Comparison of ENCODE assay signal across 10 cellular contexts in the genomic region with DNA sequence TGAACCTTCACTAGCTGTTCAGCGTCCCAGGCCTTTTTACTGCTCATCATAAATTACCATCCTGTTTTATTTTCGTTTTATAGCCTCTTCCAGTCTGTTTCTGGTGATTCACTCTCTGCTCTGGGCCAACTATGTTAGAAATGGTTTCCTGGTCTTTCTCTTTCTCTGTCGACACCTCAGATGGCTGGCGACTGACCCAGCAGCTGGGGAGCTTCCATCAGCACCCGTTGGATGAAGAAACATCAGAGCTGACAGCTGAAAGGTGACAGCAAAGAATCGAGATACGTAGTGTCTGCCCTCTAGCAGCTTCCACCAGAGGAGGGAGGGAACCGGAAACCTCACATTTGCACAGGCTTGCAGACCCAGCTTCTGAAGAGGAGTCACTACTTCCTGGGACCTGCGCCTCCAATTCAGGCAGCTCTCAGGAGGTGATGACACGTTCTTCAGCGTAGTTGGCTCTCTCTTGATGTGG.
A peak's percentile ranks its signal among the peaks of the same experiment; 100 is the strongest.
DNase-seq lines count a peak whose midpoint lies in the region; ATAC-seq lines count a peak whose summit lies in the region.
"Had no signal": no experiment of that assay in that cellular context is flagged by ENCODE, and none has a peak within 500 bp of the region (broad histone marks: within the 10 kb centered on the region; RNA-seq: fewer than 3 reads in every experiment).

No MANE protein-coding gene starts in this region.

- CTCF ChIA-PET in activated CD8-positive, alpha-beta memory T cell treated with anti-CD3 and anti-CD28 coated beads, Interleukin-2, amount 10 ng/mL, durations not matched to agents 7 days and 5 days (lab: Charles Lee), result interaction anchor here (1.2 kb wide), 1 partner anchor 26 kb away, joined by 5 read pairs; no protein-coding TSS in a partner anchor
- CTCF ChIA-PET in activated CD8-positive, alpha-beta T cell treated with anti-CD3 and anti-CD28 coated beads, Interleukin-2, amount 10 ng/mL, durations not matched to agents 7 days and 5 days (lab: Charles Lee), result interaction anchor here (0.9 to 1.3 kb wide), 2 partner anchors 11 to 18 kb away, joined by 4 read pairs; no protein-coding TSS in a partner anchor

- peaks cover 15% of the 10 kb centered on the region for H3K4me1 Mint-ChIP-seq in activated CD8-positive, alpha-beta memory T cell treated with anti-CD3 and anti-CD28 coated beads, Interleukin-2, amount 10 ng/mL, durations not matched to agents 7 days and 5 days
- peaks cover 11% of the 10 kb centered on the region for H3K4me1 Mint-ChIP-seq in activated CD8-positive, alpha-beta T cell treated with anti-CD3 and anti-CD28 coated beads, Interleukin-2, amount 10 ng/mL, durations not matched to agents 7 days and 5 days (ENCODE audit: low read depth)
- H3K4me1 Mint-ChIP-seq: B cell had no signal

- H3K27me3 Mint-ChIP-seq in activated CD8-positive, alpha-beta memory T cell treated with anti-CD3 and anti-CD28 coated beads, Interleukin-2, amount 10 ng/mL, durations not matched to agents 7 days and 5 days, result peaks cover 39% of the 10 kb centered on the region
- peaks cover 52% of the 10 kb centered on the region for H3K27me3 Mint-ChIP-seq in activated CD8-positive, alpha-beta T cell treated with anti-CD3 and anti-CD28 coated beads, Interleukin-2, amount 10 ng/mL, durations not matched to agents 7 days and 5 days (ENCODE audit: low read depth)

- H3K4me3 Mint-ChIP-seq in activated CD8-positive, alpha-beta memory T cell treated with anti-CD3 and anti-CD28 coated beads, Interleukin-2, amount 10 ng/mL, durations not matched to agents 7 days and 5 days, result no peak overlapping the region
- no peak overlapping the region for H3K4me3 Mint-ChIP-seq in activated CD8-positive, alpha-beta T cell treated with anti-CD3 and anti-CD28 coated beads, Interleukin-2, amount 10 ng/mL, durations not matched to agents 7 days and 5 days
- H3K4me3 Mint-ChIP-seq: B cell had no signal

- intact Hi-C loops in cardiac septum (cut with DNase I), result no loop called here

- POLR2A ChIA-PET in activated CD8-positive, alpha-beta T cell treated with anti-CD3 and anti-CD28 coated beads, Interleukin-2, amount 10 ng/mL, durations not matched to agents 7 days and 5 days (lab: Charles Lee), result interaction anchor here (0.8 kb wide), 1 partner anchor 9 kb away, joined by 4 read pairs; no protein-coding TSS in a partner anchor

- peak; percentile 61 for DNase-seq in activated CD8-positive, alpha-beta memory T cell treated with anti-CD3 and anti-CD28 coated beads, Interleukin-2, amount 10 ng/mL, durations not matched to agents 7 days and 5 days
- DNase-seq in activated CD8-positive, alpha-beta memory T cell treated with anti-CD3 and anti-CD28 coated beads, Interleukin-2, amount 50 U/mL, for 4 hours, result no peak
- DNase-seq in activated CD8-positive, alpha-beta T cell treated with anti-CD3 and anti-CD28 coated beads, Interleukin-2, amount 10 ng/mL, durations not matched to agents 7 days and 5 days, result peak; percentile 41
- DNase-seq in cardiac septum (ENCODE audit: low spot score) (peak; percentile 81), DMS 273 (lab: John Stamatoyannopoulos, UW; ENCODE audit: unreplicated experiment) (no peak)
- peak; percentile 19 for DNase-seq in stimulated activated naive CD4-positive, alpha-beta T cell treated with Interleukin-2 at 50 U/mL for 16 hours (lab: John Stamatoyannopoulos, UW)
- DNase-seq: kidney had no signal

- H3K36me3 Mint-ChIP-seq in activated CD8-positive, alpha-beta memory T cell treated with anti-CD3 and anti-CD28 coated beads, Interleukin-2, amount 10 ng/mL, durations not matched to agents 7 days and 5 days, result peaks cover 3% of the 10 kb centered on the region
- H3K36me3 Mint-ChIP-seq in activated CD8-positive, alpha-beta T cell treated with anti-CD3 and anti-CD28 coated beads, Interleukin-2, amount 10 ng/mL, durations not matched to agents 7 days and 5 days (ENCODE audit: low read depth), result no peaks in the 10 kb centered on the region

- H3K9me3 Mint-ChIP-seq in activated CD8-positive, alpha-beta memory T cell treated with anti-CD3 and anti-CD28 coated beads, Interleukin-2, amount 10 ng/mL, durations not matched to agents 7 days and 5 days (ENCODE audit: low read depth), result no peaks in the 10 kb centered on the region
- no peaks in the 10 kb centered on the region for H3K9me3 Mint-ChIP-seq in activated CD8-positive, alpha-beta T cell treated with anti-CD3 and anti-CD28 coated beads, Interleukin-2, amount 10 ng/mL, durations not matched to agents 7 days and 5 days (ENCODE audit: insufficient read depth)

- H3K27ac Mint-ChIP-seq in activated CD8-positive, alpha-beta memory T cell treated with anti-CD3 and anti-CD28 coated beads, Interleukin-2, amount 10 ng/mL, durations not matched to agents 7 days and 5 days, result peak overlapping the region; percentile 67
- H3K27ac Mint-ChIP-seq in activated CD8-positive, alpha-beta T cell treated with anti-CD3 and anti-CD28 coated beads, Interleukin-2, amount 10 ng/mL, durations not matched to agents 7 days and 5 days, result peak overlapping the region; percentile 18
- H3K27ac Mint-ChIP-seq: B cell had no signal

- ATAC-seq in activated CD8-positive, alpha-beta memory T cell treated with anti-CD3 and anti-CD28 coated beads, Interleukin-2, amount 10 ng/mL, durations not matched to agents 7 days and 5 days, result peak; percentile 69
- ATAC-seq in activated CD8-positive, alpha-beta T cell treated with anti-CD3 and anti-CD28 coated beads, Interleukin-2, amount 10 ng/mL, durations not matched to agents 7 days and 5 days, result peak; percentile 65
- ATAC-seq in GM21360 (IDR thresholded peaks at IDR 0.05; ENCODE audit: unreplicated experiment) (no peak), HG03442 (IDR thresholded peaks at IDR 0.05; ENCODE audit: unreplicated experiment) (no peak)

Comparison
In these comparisons a context has a peak if more than half of its experiments do, and no peak if none do; other contexts are left out.
1. DNase-seq: peak in activated CD8-positive, alpha-beta memory T cell treated with anti-CD3 and anti-CD28 coated beads, Interleukin-2, amount 10 ng/mL, durations not matched to agents 7 days and 5 days (single experiment), activated CD8-positive, alpha-beta T cell treated with anti-CD3 and anti-CD28 coated beads, Interleukin-2, amount 10 ng/mL, durations not matched to agents 7 days and 5 days (single experiment), cardiac septum (single experiment) and stimulated activated naive CD4-positive, alpha-beta T cell treated with Interleukin-2 at 50 U/mL for 16 hours (single experiment); none in activated CD8-positive, alpha-beta memory T cell treated with anti-CD3 and anti-CD28 coated beads, Interleukin-2, amount 50 U/mL, for 4 hours (single experiment) and DMS 273 (single experiment).
2. ATAC-seq: peak in activated CD8-positive, alpha-beta memory T cell treated with anti-CD3 and anti-CD28 coated beads, Interleukin-2, amount 10 ng/mL, durations not matched to agents 7 days and 5 days (single experiment) and activated CD8-positive, alpha-beta T cell treated with anti-CD3 and anti-CD28 coated beads, Interleukin-2, amount 10 ng/mL, durations not matched to agents 7 days and 5 days (single experiment); none in GM21360 (single experiment) and HG03442 (single experiment).